Comparison of ENCODE assay signal across 8 cellular contexts in the genomic region with DNA sequence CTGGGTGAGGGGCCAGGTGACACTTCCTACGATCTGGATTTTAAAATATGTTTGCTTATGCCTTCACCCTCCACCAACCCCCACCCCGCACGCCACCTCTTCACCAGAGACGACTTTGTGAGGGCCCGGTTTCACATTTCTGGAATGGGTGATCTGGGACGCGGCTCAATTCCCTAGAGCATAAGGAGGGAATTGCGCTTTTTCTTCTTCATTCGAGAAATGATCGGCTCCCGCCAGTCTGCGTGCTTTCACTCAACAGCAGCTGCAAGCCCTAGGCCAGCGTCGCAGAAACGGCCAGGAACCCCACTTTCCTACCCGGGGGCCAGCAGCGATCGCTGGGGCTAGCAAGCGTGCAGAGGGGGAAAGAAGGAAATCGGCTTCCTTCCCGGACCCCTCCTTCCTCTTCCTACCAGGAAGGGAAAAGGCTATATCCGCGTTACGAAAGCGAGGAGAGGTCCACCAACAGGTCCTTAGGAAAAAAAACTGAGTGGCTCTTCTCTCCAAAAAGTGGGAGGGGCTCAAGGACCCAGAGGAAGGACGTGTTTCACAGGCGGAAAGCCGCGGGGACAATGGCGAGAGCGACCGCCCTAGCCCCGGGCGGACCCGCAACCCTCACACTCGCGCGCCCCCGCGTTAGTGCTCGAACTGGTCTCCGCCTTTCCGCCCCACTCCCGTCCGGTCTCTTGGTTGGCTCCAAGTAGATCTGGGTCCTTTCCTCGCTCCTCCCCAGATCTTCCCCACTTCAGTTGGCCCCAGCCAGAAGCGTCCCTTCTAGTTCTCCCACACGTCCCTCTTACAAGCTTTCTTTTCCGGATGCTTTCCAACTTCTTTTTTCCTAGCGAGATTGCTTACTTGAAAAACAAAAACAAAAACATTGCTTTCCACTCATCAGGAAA. TPM values are rescaled to one million over a fixed set of nuclear protein-coding genes. Genes with fewer than 3 reads are reported as not detected.
A peak's percentile ranks its signal among the peaks of the same experiment; 100 is the strongest.
DNase-seq lines count a peak whose midpoint lies in the region; ATAC-seq and TF ChIP-seq lines count a peak whose summit lies in the region.

No MANE protein-coding gene starts in this region.

- no peak for TF ChIP-seq EP300 in Ishikawa (IDR thresholded peaks at IDR 0.05; ENCODE audit: borderline replicate concordance)

- H3K27me3 ChIP-seq in adrenal gland (peaks cover 15% of the 10 kb centered on the region), cardiac muscle cell (no peaks in the 10 kb centered on the region), neuron (ENCODE audit: insufficient read depth, low read length) (no peaks in the 10 kb centered on the region)

- intact Hi-C loops in CD14-positive monocyte (cut with micrococcal nuclease) = loop anchor here (5.0 to 10.0 kb wide), 3 partner anchors 856 to 1491 kb away; no protein-coding TSS in a partner anchor
- intact Hi-C loops in adrenal gland (cut with DNase I) = loop anchor here in 1 of 2 donors (2.0 to 10.0 kb wide), 2 partner anchors 81 to 857 kb away; no protein-coding TSS in a partner anchor

- H3K4me1 ChIP-seq in adrenal gland (replicated peaks in 1 of 2) (peaks cover 4 to 27% of the 10 kb centered on the region in 2 donors), cardiac muscle cell (ENCODE audit: low read depth) (peaks cover 20% of the 10 kb centered on the region), neuron (ENCODE audit: insufficient read depth, low read length) (peaks cover 24% of the 10 kb centered on the region)

- TF ChIP-seq RAD21 in Ishikawa (IDR thresholded peaks at IDR 0.05; ENCODE audit: low read depth) = no peak

- TF ChIP-seq CTCF in CD14-positive monocyte (IDR thresholded peaks at IDR 0.05) (no peak), adrenal gland (IDR thresholded peaks at IDR 0.05) (peak in 2 of 6 experiments; percentile 24 to 42), cardiac muscle cell (IDR thresholded peaks at IDR 0.05; ENCODE audit: low read depth, low read length) (no peak)

- peaks cover 0 to 18% (median 4%) of the 10 kb centered on the region in 7 donors for H3K9me3 Mint-ChIP-seq in CD14-positive monocyte

- peak overlapping the region; percentile 63 to 90 for H3K4me3 Mint-ChIP-seq in CD14-positive monocyte

- H2AFZ ChIP-seq in neuron (ENCODE audit: low read depth, low read length) = peak overlapping the region; percentile 95

- H3K36me3 Mint-ChIP-seq in CD14-positive monocyte = peaks cover 0 to 7% of the 10 kb centered on the region in 2 donors

- H3K4me1 Mint-ChIP-seq in CD14-positive monocyte = peaks cover 36% of the 10 kb centered on the region

- peaks cover 64 to 65% (median 64%) of the 10 kb centered on the region in 3 donors for H3K27me3 Mint-ChIP-seq in CD14-positive monocyte (ENCODE audit: low read depth in 3 of 3)

- no peak overlapping the region for H3K27ac Mint-ChIP-seq in CD14-positive monocyte

- DNase-seq in CD14-positive monocyte (ENCODE audit: low spot score) (no peak), adrenal gland (peak; percentile 64 to 87 (median 69)), cardiac muscle cell (ENCODE audit: low read depth in 1 of 2, low spot score in 1 of 2) (peak; percentile 84 to 93)

- WGBS in adrenal gland, 4 donors = 1 to 3% (median 2%) methylated on average over 44 to 50 of the region's 50 CpGs

- peak overlapping the region; percentile 53 to 94 (median 64) for H3K27ac ChIP-seq in adrenal gland
- H3K27ac ChIP-seq in cardiac muscle cell = peak overlapping the region; percentile 83

- peak in 1 of 2 donors; percentile 34 for TF ChIP-seq POLR2A in adrenal gland (IDR thresholded peaks at IDR 0.05)

- H3K4me3 ChIP-seq in adrenal gland = peak overlapping the region in 2 of 4 donors; percentile 20 to 54
- peak overlapping the region; percentile 97 for H3K4me3 ChIP-seq in cardiac muscle cell
- H3K4me3 ChIP-seq in neuron (ENCODE audit: low read length) = peak overlapping the region; percentile 49

- no peaks in the 10 kb centered on the region for H3K36me3 ChIP-seq in adrenal gland (replicated peaks in 1 of 2)
- H3K36me3 ChIP-seq in cardiac muscle cell = peaks cover 14% of the 10 kb centered on the region
- no peaks in the 10 kb centered on the region for H3K36me3 ChIP-seq in neuron (ENCODE audit: insufficient read depth, low read length)

- ATAC-seq in GM21423 (IDR thresholded peaks at IDR 0.05; ENCODE audit: unreplicated experiment) = no peak
- ATAC-seq in HG03442 (IDR thresholded peaks at IDR 0.05; ENCODE audit: unreplicated experiment) = no peak
- ATAC-seq in GM18907 (IDR thresholded peaks at IDR 0.05; ENCODE audit: unreplicated experiment) = no peak

- no peaks in the 10 kb centered on the region for H3K9me3 ChIP-seq in adrenal gland (replicated peaks in 1 of 3)
- H3K9me3 ChIP-seq in cardiac muscle cell (ENCODE audit: low read depth) = no peaks in the 10 kb centered on the region
- H3K9me3 ChIP-seq in neuron (ENCODE audit: low read length) = no peaks in the 10 kb centered on the region

TF ChIP-seq in Ishikawa, 13 proteins besides CTCF, POLR2A, EP300 and RAD21:
- peak; percentile 27; the same call in 1 of the 2 replicates for TF ChIP-seq YY1 (IDR thresholded peaks at IDR 0.05; ENCODE audit: low read depth)
- no peak; the same call in none of the 2 replicates for TF ChIP-seq TAF1 (IDR thresholded peaks at IDR 0.05; ENCODE audit: low read depth)
- TF ChIP-seq TCF12 (IDR thresholded peaks at IDR 0.05; ENCODE audit: low read depth) = no peak
- no peak for TF ChIP-seq REST (IDR thresholded peaks at IDR 0.05; ENCODE audit: low read depth)
- TF ChIP-seq CEBPB (IDR thresholded peaks at IDR 0.05) = 0 out of 2 replicates have a peak, but pooled peaks have one; percentile 24
- TF ChIP-seq, protein P1, sequence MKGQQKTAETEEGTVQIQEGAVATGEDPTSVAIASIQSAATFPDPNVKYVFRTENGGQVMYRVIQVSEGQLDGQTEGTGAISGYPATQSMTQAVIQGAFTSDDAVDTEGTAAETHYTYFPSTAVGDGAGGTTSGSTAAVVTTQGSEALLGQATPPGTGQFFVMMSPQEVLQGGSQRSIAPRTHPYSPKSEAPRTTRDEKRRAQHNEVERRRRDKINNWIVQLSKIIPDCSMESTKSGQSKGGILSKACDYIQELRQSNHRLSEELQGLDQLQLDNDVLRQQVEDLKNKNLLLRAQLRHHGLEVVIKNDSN (IDR thresholded peaks at IDR 0.05) = no peak
- no peak for TF ChIP-seq NFIC (IDR thresholded peaks at IDR 0.05)
- TF ChIP-seq CREB1 (IDR thresholded peaks at IDR 0.05; ENCODE audit: low read depth) = no peak
- TF ChIP-seq, protein P2, sequence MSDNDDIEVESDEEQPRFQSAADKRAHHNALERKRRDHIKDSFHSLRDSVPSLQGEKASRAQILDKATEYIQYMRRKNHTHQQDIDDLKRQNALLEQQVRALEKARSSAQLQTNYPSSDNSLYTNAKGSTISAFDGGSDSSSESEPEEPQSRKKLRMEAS (IDR thresholded peaks at IDR 0.05) = peak; percentile 41
- 0 out of 2 replicates have a peak, but pooled peaks have one; percentile 16 for TF ChIP-seq TEAD4 (IDR thresholded peaks at IDR 0.05)
- 0 out of 2 replicates have a peak, but pooled peaks have one; percentile 44 for TF ChIP-seq ZBTB7A (IDR thresholded peaks at IDR 0.05; ENCODE audit: low read depth)
- TF ChIP-seq FOXM1 (IDR thresholded peaks at IDR 0.05; ENCODE audit: borderline replicate concordance, low read depth) = no peak
- peak; percentile 38; the same call in 1 of the 2 replicates for TF ChIP-seq EGR1 (IDR thresholded peaks at IDR 0.05)

RNA-seq across cellular contexts. Expression of gene ADAMTS1, which starts 1.1 kb away (rescaled TPM):
- polyA plus RNA-seq in CD14-positive monocyte (not detected), adrenal gland (10 to 100 TPM; 29.6 to 71.8 (median 37.5) TPM), cardiac muscle cell (154 and 179 TPM in 2 replicates)
- total RNA-seq in adrenal gland (100 to 1,000 TPM in 1 of 8 donors, 10 to 100 TPM in 7; 29.4 to 111 (median 45.8) TPM), cardiac muscle cell (155 and 185 TPM in 2 replicates)

Comparison
In these comparisons a context has a peak if more than half of its experiments do, and no peak if none do; other contexts are left out.
1. RNA of gene ADAMTS1, which starts 1.1 kb away (polyA plus RNA-seq): 154 to 179 TPM in cardiac muscle cell and 29.6 to 71.8 TPM in adrenal gland; not detected in CD14-positive monocyte; every median in the first group is over 10 times any median in the second.